In genomic region chr2:117019357-117019756, GRCh38 we compare ENCODE assay signal across 2 cellular contexts.
TF ChIP-seq lines count a peak whose summit lies in the region.

No MANE protein-coding gene starts in this region.

TF ChIP-seq in HepG2, 621 proteins besides CTCF, POLR2A, EP300 and RAD21:
- no peak for TF ChIP-seq SMAD3 (CRISPR knock-in tag; IDR thresholded peaks at IDR 0.05)
- TF ChIP-seq CEBPB (IDR thresholded peaks at IDR 0.05; ENCODE audit: borderline replicate concordance, low read depth, low read length) = peak; percentile 52; the same call in 1 of the 2 replicates
- TF ChIP-seq PHF21A (CRISPR knock-in tag; IDR thresholded peaks at IDR 0.05) = no peak
- TF ChIP-seq SPEN (CRISPR knock-in tag; IDR thresholded peaks at IDR 0.05; ENCODE audit: low read depth) = no peak
- TF ChIP-seq FUBP1 (CRISPR knock-in tag; IDR thresholded peaks at IDR 0.05; ENCODE audit: borderline replicate concordance) = no peak
- no peak for TF ChIP-seq HMG20A (CRISPR knock-in tag; IDR thresholded peaks at IDR 0.05; ENCODE audit: borderline replicate concordance)
- TF ChIP-seq TEF (CRISPR knock-in tag; IDR thresholded peaks at IDR 0.05) = no peak
- TF ChIP-seq MTA1 (CRISPR knock-in tag; IDR thresholded peaks at IDR 0.05; ENCODE audit: borderline replicate concordance) = no peak

TF ChIP-seq in IMR-90, 13 proteins besides CTCF, POLR2A, EP300 and RAD21:
- TF ChIP-seq ELK1 (IDR thresholded peaks at IDR 0.05; ENCODE audit: borderline replicate concordance, low read depth, low read length) = no peak
- TF ChIP-seq CEBPB (IDR thresholded peaks at IDR 0.05; ENCODE audit: low read depth, low read length) = peak; percentile 11; the same call in 1 of the 2 replicates
TF ChIP-seq in IMR-90: peak in this region for 1.
